ENCODE assay signal across 17 cellular contexts in genomic region chr1:166859597-166859996, GRCh38. TPM values are rescaled to one million over a fixed set of nuclear protein-coding genes. Genes with fewer than 3 reads are reported as not detected.
DNase-seq lines count a peak whose midpoint lies in the region; ATAC-seq and TF ChIP-seq lines count a peak whose summit lies in the region.
"Had no signal": no experiment of that assay in that cellular context is flagged by ENCODE, and none has a peak within 500 bp of the region (broad histone marks: within the 10 kb centered on the region; RNA-seq: fewer than 3 reads in every experiment).

No MANE protein-coding gene starts in this region.

- intact Hi-C loops in A673 (cut with micrococcal nuclease; ENCODE audit: unreplicated experiment) = no loop called here

- POLR2A ChIA-PET in A673 (lab: Charles Lee; ENCODE audit: low non-redundant PET) = no interaction called here

- no peak overlapping the region for H3K4me3 ChIP-seq in A673 (ENCODE audit: low read depth, low read length, poor library complexity, severe bottlenecking)
- H3K4me3 ChIP-seq: gastrocnemius medialis, thyroid gland had no signal

- peaks cover 93% of the 10 kb centered on the region for H3K36me3 ChIP-seq in A673 (ENCODE audit: insufficient read depth, low read length, poor library complexity, severe bottlenecking)

- H3K27me3 ChIP-seq in A673 (replicated peaks; ENCODE audit: insufficient read depth, low read depth, low read length, poor library complexity) = no peaks in the 10 kb centered on the region
- no peaks in the 10 kb centered on the region for H3K27me3 ChIP-seq in foreskin keratinocyte
- H3K27me3 ChIP-seq: gastrocnemius medialis, thyroid gland had no signal

- CTCF ChIA-PET in A673 (lab: Charles Lee) = no interaction called here

- no peaks in the 10 kb centered on the region for H3K9me3 ChIP-seq in A673 (ENCODE audit: low read depth, low read length, poor library complexity, severe bottlenecking)
- H3K9me3 ChIP-seq: gastrocnemius medialis, thyroid gland had no signal

- H3K27ac ChIP-seq in A673 (ENCODE audit: low read depth, low read length, poor library complexity, severe bottlenecking) (no peak overlapping the region), VCaP (peak overlapping the region; percentile 59; the same call in 1 of the 2 replicates), foreskin keratinocyte (no peak overlapping the region)
- H3K27ac ChIP-seq: epithelial cell of prostate, gastrocnemius medialis, parathyroid adenoma, RWPE1 had no signal

- ATAC-seq in foreskin keratinocyte (no peak), HG03097 (IDR thresholded peaks at IDR 0.05; ENCODE audit: low FRiP score, unreplicated experiment) (no peak)
- ATAC-seq: gastrocnemius medialis, left lobe of liver had no signal

- TF ChIP-seq CTCF in A673 (conservative IDR thresholded peaks at IDR 0.05; ENCODE audit: low read depth, low read length) (no peak), VCaP (conservative IDR thresholded peaks at IDR 0.05) (no peak), foreskin keratinocyte (conservative IDR thresholded peaks at IDR 0.05) (no peak)

- H3K4me1 ChIP-seq in A673 (ENCODE audit: insufficient read depth, low read length, poor library complexity, severe bottlenecking) = no peaks in the 10 kb centered on the region
- no peaks in the 10 kb centered on the region for H3K4me1 ChIP-seq in foreskin keratinocyte
- H3K4me1 ChIP-seq: gastrocnemius medialis, parathyroid adenoma had no signal

- DNase-seq in A673 (ENCODE audit: low spot score) = peak; percentile 14
- peak; percentile 42 for DNase-seq in ELF-1 (ENCODE audit: low read depth, low spot score)
- peak; percentile 41 for DNase-seq in iPS-NIHi7 (ENCODE audit: extremely low spot score)
- no peak for DNase-seq in Kasumi-1 (lab: John Stamatoyannopoulos, UW)
- no peak for DNase-seq in foreskin keratinocyte
- DNase-seq in AG20443 (ENCODE audit: low spot score) = no peak
- DNase-seq: activated gamma-delta T cell, cortex of kidney, gastrocnemius medialis, NCI-H1436, thyroid gland had no signal

- no TSS peak for BruUV-seq in A673 (replicated peaks; lab: Mats Ljungman, UMichigan)

RNA-seq across cellular contexts. Expression of gene TADA1, which starts 16.5 kb away (rescaled TPM):
- total RNA-seq in A673 (2021) (15.2 and 17.8 TPM in 2 replicates), foreskin keratinocyte (12.6 and 12.8 TPM in 2 replicates)
- 5.9 and 6.8 TPM in 2 replicates for polyA plus RNA-seq in foreskin keratinocyte

RNA-seq across cellular contexts. Expression of gene POGK, which starts 20.3 kb away (rescaled TPM):
- total RNA-seq in A673 (2021) (37.3 and 44.1 TPM in 2 replicates), foreskin keratinocyte (33.0 and 35.4 TPM in 2 replicates)
- polyA plus RNA-seq in foreskin keratinocyte = 12.3 and 13.6 TPM in 2 replicates

Comparison
In these comparisons a context has a peak if more than half of its experiments do, and no peak if none do; other contexts are left out.
1. DNase-seq: peak in A673 (single experiment), ELF-1 (single experiment) and iPS-NIHi7 (single experiment); none in Kasumi-1 (0 of 2), foreskin keratinocyte (0 of 2) and AG20443 (single experiment).